In genomic region chr21:35559128-35559831, GRCh38 we compare ENCODE assay signal across 18 cellular contexts.
DNase-seq lines count a peak whose midpoint lies in the region; ATAC-seq and TF ChIP-seq lines count a peak whose summit lies in the region.
"Had no signal": no experiment of that assay in that cellular context is flagged by ENCODE, and none has a peak within 500 bp of the region (broad histone marks: within the 10 kb centered on the region; RNA-seq: fewer than 3 reads in every experiment).

No MANE protein-coding gene starts in this region.

- no peaks in the 10 kb centered on the region for H3K9me3 ChIP-seq in hepatocyte (ENCODE audit: low read depth)
- no peaks in the 10 kb centered on the region for H3K9me3 ChIP-seq in PC-9 (ENCODE audit: insufficient read depth, low read depth)
- H3K9me3 ChIP-seq: ovary had no signal

- no TSS peak for BruUV-seq in PC-9 (replicated peaks; lab: Mats Ljungman, UMichigan)

- H2AFZ ChIP-seq in ACC112 (ENCODE audit: low read length, unreplicated experiment) (peak overlapping the region; percentile 33), hepatocyte (no peak overlapping the region), PC-9 (no peak overlapping the region)

- H3K79me2 ChIP-seq in ACC112 (ENCODE audit: control insufficient read depth, insufficient read depth, low read length, unreplicated experiment) (no peaks in the 10 kb centered on the region), hepatocyte (no peaks in the 10 kb centered on the region), PC-9 (ENCODE audit: low read depth) (no peaks in the 10 kb centered on the region)

- H3K4me3 ChIP-seq in ACC112 (ENCODE audit: low read depth, low read length) (peak overlapping the region; percentile 34), astrocyte of the cerebellum (ENCODE audit: low read depth, low read length) (no peak overlapping the region), hepatocyte (no peak overlapping the region), PC-9 (no peak overlapping the region)
- H3K4me3 ChIP-seq: ovary had no signal

- H3K36me3 ChIP-seq in ACC112 (ENCODE audit: insufficient read depth, low read length) (no peaks in the 10 kb centered on the region), hepatocyte (replicated peaks; ENCODE audit: insufficient read depth, low read depth) (no peaks in the 10 kb centered on the region), PC-9 (ENCODE audit: low read depth) (no peaks in the 10 kb centered on the region)
- H3K36me3 ChIP-seq: ovary had no signal

- no peaks in the 10 kb centered on the region for H3K36me3 Mint-ChIP-seq in HFFc6 (ENCODE audit: low read depth)
- H3K36me3 Mint-ChIP-seq: activated naive CD4-positive, alpha-beta T cell treated with anti-CD3 and anti-CD28 coated beads, Interleukin-2, amount 50 U/mL, for 24 hours; immature natural killer cell; type B pancreatic cell had no signal

- H3K27me3 Mint-ChIP-seq in HFFc6 (ENCODE audit: insufficient read depth), result peaks cover under 1% of the 10 kb centered on the region; the same call in 1 of the 2 replicates
- H3K27me3 Mint-ChIP-seq: activated naive CD4-positive, alpha-beta T cell treated with anti-CD3 and anti-CD28 coated beads, Interleukin-2, amount 50 U/mL, for 24 hours; dendritic cell treated with granulocyte-macrophage colony-stimulating factor and Interleukin-4, amounts not matched to agents 40 ng/mL and 50 ng/mL, for 4 days; type B pancreatic cell had no signal

- no peaks in the 10 kb centered on the region for H3K27me3 ChIP-seq in ACC112 (ENCODE audit: insufficient read depth, low read length)
- no peaks in the 10 kb centered on the region for H3K27me3 ChIP-seq in hepatocyte
- no peaks in the 10 kb centered on the region for H3K27me3 ChIP-seq in PC-9 (ENCODE audit: insufficient read depth, low read depth)
- H3K27me3 ChIP-seq: foreskin keratinocyte, ovary had no signal

- no peak for ATAC-seq in GM18511 (IDR thresholded peaks at IDR 0.05; ENCODE audit: unreplicated experiment)
- no peak for ATAC-seq in HG02623 (IDR thresholded peaks at IDR 0.05; ENCODE audit: unreplicated experiment)
- ATAC-seq in GM21786 (IDR thresholded peaks at IDR 0.05; ENCODE audit: unreplicated experiment), result no peak
- ATAC-seq: foreskin keratinocyte had no signal

- POLR2A ChIA-PET in PC-9 (lab: Charles Lee; ENCODE audit: unreplicated experiment), result no interaction called here

- TF ChIP-seq CTCF in HFFc6 (IDR thresholded peaks at IDR 0.05) (peak; percentile 56), astrocyte of the cerebellum (IDR thresholded peaks at IDR 0.05; ENCODE audit: low read depth, low read length, missing control alignments) (peak; percentile 3), hepatocyte (IDR thresholded peaks at IDR 0.05; ENCODE audit: poor library complexity) (no peak), PC-9 (conservative IDR thresholded peaks at IDR 0.05) (no peak)

- peaks cover 62% of the 10 kb centered on the region for H3K4me1 Mint-ChIP-seq in HFFc6 (ENCODE audit: low read depth)
- H3K4me1 Mint-ChIP-seq: activated B cell treated with CpG ODN at 0.5 μM for 24 hours, immature natural killer cell had no signal

- peak overlapping the region; percentile 87 for H3K27ac Mint-ChIP-seq in HFFc6
- H3K27ac Mint-ChIP-seq: activated B cell treated with CpG ODN at 0.5 μM for 24 hours; activated naive CD4-positive, alpha-beta T cell treated with anti-CD3 and anti-CD28 coated beads, Interleukin-2, amount 50 U/mL, for 24 hours; dendritic cell treated with granulocyte-macrophage colony-stimulating factor and Interleukin-4, amounts not matched to agents 40 ng/mL and 50 ng/mL, for 4 days; immature natural killer cell; type B pancreatic cell had no signal

- intact Hi-C loops in PC-9 (cut with micrococcal nuclease; ENCODE audit: unreplicated experiment), result no loop called here

- peaks cover 35% of the 10 kb centered on the region for H3K4me1 ChIP-seq in ACC112 (ENCODE audit: control insufficient read depth, insufficient read depth, low read length, unreplicated experiment)
- peaks cover 8% of the 10 kb centered on the region for H3K4me1 ChIP-seq in hepatocyte (ENCODE audit: insufficient read depth)
- no peaks in the 10 kb centered on the region for H3K4me1 ChIP-seq in PC-9 (replicated peaks; ENCODE audit: insufficient read depth)
- H3K4me1 ChIP-seq: foreskin keratinocyte had no signal

- H3F3A ChIP-seq in PC-9 (ENCODE audit: insufficient read depth, low read depth), result no peaks in the 10 kb centered on the region

- DNase-seq in HFFc6 (peak; percentile 95), astrocyte of the cerebellum (ENCODE audit: low read depth) (peak; percentile 91), hepatocyte (ENCODE audit: low spot score) (peak; percentile 18), PC-9 (no peak)
- DNase-seq: ACHN; activated B cell treated with CpG ODN at 0.5 μM for 24 hours; activated CD8-positive, alpha-beta memory T cell treated with anti-CD3 and anti-CD28 coated beads, Interleukin-2, amount 50 U/mL, for 4 hours; immature natural killer cell; midbrain; ovary had no signal

- H3K4me2 ChIP-seq in hepatocyte, result no peak overlapping the region
- H3K4me2 ChIP-seq in PC-9, result no peak overlapping the region

- CTCF ChIA-PET in PC-9 (lab: Charles Lee), result interaction anchor here (0.7 kb wide), 1 partner anchor 622 kb away, joined by 6 read pairs; no protein-coding TSS in a partner anchor

- in situ Hi-C loops in astrocyte of the cerebellum (cut with HindIII; ENCODE audit: low sequenced_read_pairs), result no loop called here

- no peaks in the 10 kb centered on the region for H3K9me3 Mint-ChIP-seq in HFFc6
- H3K9me3 Mint-ChIP-seq: activated B cell treated with CpG ODN at 0.5 μM for 24 hours; activated naive CD4-positive, alpha-beta T cell treated with anti-CD3 and anti-CD28 coated beads, Interleukin-2, amount 50 U/mL, for 24 hours; immature natural killer cell; type B pancreatic cell had no signal

- peak overlapping the region; percentile 98 for H3K27ac ChIP-seq in ACC112 (ENCODE audit: low read depth, low read length)
- H3K27ac ChIP-seq in hepatocyte, result no peak overlapping the region
- H3K27ac ChIP-seq in PC-9, result no peak overlapping the region
- H3K27ac ChIP-seq: foreskin keratinocyte, ovary had no signal

- H3K4me3 Mint-ChIP-seq in HFFc6, result peak overlapping the region; percentile 75
- H3K4me3 Mint-ChIP-seq: activated B cell treated with CpG ODN at 0.5 μM for 24 hours; activated naive CD4-positive, alpha-beta T cell treated with anti-CD3 and anti-CD28 coated beads, Interleukin-2, amount 50 U/mL, for 24 hours; dendritic cell treated with granulocyte-macrophage colony-stimulating factor and Interleukin-4, amounts not matched to agents 40 ng/mL and 50 ng/mL, for 4 days; immature natural killer cell; type B pancreatic cell had no signal

- 72% methylated on average over 9 of the region's 9 CpGs for WGBS in hepatocyte (ENCODE audit: low lambda C conversion rate, missing lambda C conversion rate)

- no peaks in the 10 kb centered on the region for H3K9me2 ChIP-seq in hepatocyte (replicated peaks; ENCODE audit: insufficient read depth)
- no peaks in the 10 kb centered on the region for H3K9me2 ChIP-seq in PC-9 (ENCODE audit: insufficient read depth)

- H4K20me1 ChIP-seq in hepatocyte (ENCODE audit: insufficient read depth, poor library complexity, severe bottlenecking), result no peaks in the 10 kb centered on the region
- no peaks in the 10 kb centered on the region for H4K20me1 ChIP-seq in PC-9 (ENCODE audit: insufficient read depth)

Comparison
In these comparisons a context has a peak if more than half of its experiments do, and no peak if none do; other contexts are left out.
1. DNase-seq: peak in HFFc6 (single experiment), astrocyte of the cerebellum (single experiment) and hepatocyte (single experiment); none in PC-9 (0 of 2).
2. CTCF ChIP-seq: peak in HFFc6 (single experiment) and astrocyte of the cerebellum (single experiment); none in hepatocyte (single experiment) and PC-9 (single experiment).